Comparison of ENCODE assay signal across 8 cellular contexts in genomic region chr6:150641398-150642139, GRCh38. TPM values are rescaled to one million over a fixed set of nuclear protein-coding genes. Genes with fewer than 3 reads are reported as not detected.
A peak's percentile ranks its signal among the peaks of the same experiment; 100 is the strongest.
DNase-seq lines count a peak whose midpoint lies in the region; ATAC-seq and TF ChIP-seq lines count a peak whose summit lies in the region.

No MANE protein-coding gene starts in this region.

- TF ChIP-seq POLR2A in vagina (IDR thresholded peaks at IDR 0.05) = no peak

- H3K4me1 ChIP-seq in OCI-LY3 (ENCODE audit: low read length) = peaks cover 75% of the 10 kb centered on the region
- H3K4me1 ChIP-seq in vagina = peaks cover 19% of the 10 kb centered on the region

- intact Hi-C loops in left ventricle myocardium superior (cut with micrococcal nuclease) = no loop called here
- intact Hi-C loops in vagina (cut with DNase I) = no loop called here

- no peaks in the 10 kb centered on the region for H3K9me3 ChIP-seq in OCI-LY3 (ENCODE audit: insufficient read depth, low read length)
- no peaks in the 10 kb centered on the region for H3K9me3 ChIP-seq in vagina

- H3K27ac ChIP-seq in OCI-LY3 (ENCODE audit: low read length) (peak overlapping the region; percentile 99), vagina (peak overlapping the region; percentile 9)

- in situ Hi-C loops in ACHN (cut with HindIII; ENCODE audit: low pct_ligation_motif_present, low pct_unique_long_range_greater_than_20kb, low sequenced_read_pairs) = no loop called here

- peak overlapping the region; percentile 79 for H3K4me2 ChIP-seq in OCI-LY3 (ENCODE audit: low read length)

- H3K36me3 ChIP-seq in OCI-LY3 (replicated peaks; ENCODE audit: low read depth, low read length) (peaks cover 36% of the 10 kb centered on the region), vagina (no peaks in the 10 kb centered on the region)

- peaks cover 96% of the 10 kb centered on the region for H3K79me2 ChIP-seq in OCI-LY3 (ENCODE audit: low read length)

- H3K4me3 ChIP-seq in OCI-LY3 (ENCODE audit: low read length) = peak overlapping the region; percentile 67
- peak overlapping the region in 1 of 2 donors; percentile 29 for H3K4me3 ChIP-seq in vagina

- peak overlapping the region; percentile 77 for H3K9ac ChIP-seq in OCI-LY3 (ENCODE audit: low read length)

- TF ChIP-seq CTCF in OCI-LY3 (IDR thresholded peaks at IDR 0.05; ENCODE audit: low read depth, low read length) (no peak), vagina (IDR thresholded peaks at IDR 0.05) (no peak)

- DNase-seq in ACHN (peak; percentile 4), left ventricle myocardium superior (no peak), vagina (ENCODE audit: extremely low spot score in 2 of 2) (no peak), NCI-H345 treated with DMSO at 0.1 percent for 48 hours (lab: John Stamatoyannopoulos, UW; ENCODE audit: unreplicated experiment) (no peak), NCI-H1436 (lab: John Stamatoyannopoulos, UW) (no peak), NCI-H510A treated with DMSO at 0.1 percent for 48 hours (lab: John Stamatoyannopoulos, UW) (no peak)

- H3K27me3 ChIP-seq in OCI-LY3 (ENCODE audit: low read depth, low read length) = no peaks in the 10 kb centered on the region
- H3K27me3 ChIP-seq in vagina = no peaks in the 10 kb centered on the region

- peak; percentile 67 for ATAC-seq in GM21390 (IDR thresholded peaks at IDR 0.05; ENCODE audit: unreplicated experiment)
- peak; percentile 47 for ATAC-seq in left ventricle myocardium superior

- H4K20me1 ChIP-seq in OCI-LY3 (ENCODE audit: insufficient read depth, low read length) = peaks cover 12% of the 10 kb centered on the region; the same call in 1 of the 2 replicates

- H2AFZ ChIP-seq in OCI-LY3 (ENCODE audit: low read depth, low read length) = no peak overlapping the region

RNA-seq across cellular contexts. Expression of gene PLEKHG1, which starts 41.9 kb away (rescaled TPM):
- total RNA-seq in left ventricle myocardium superior (7.6 TPM), vagina (38.5 TPM)
